Comparison of ENCODE assay signal across 27 cellular contexts in genomic region chr6:75307364-75308004, GRCh38.
"Had no signal": no experiment of that assay in that cellular context is flagged by ENCODE, and none has a peak within 500 bp of the region (broad histone marks: within the 10 kb centered on the region; RNA-seq: fewer than 3 reads in every experiment).

No MANE protein-coding gene starts in this region.

- DNase-seq: islet precursor cell; left ventricle myocardium inferior; mesendoderm; naive B cell; natural killer cell; nephron progenitor cell; occipital lobe; psoas muscle; stimulated activated CD4-positive, alpha-beta T cell treated with anti-CD3 and anti-CD28 coated beads, Interleukin-12 subunit alpha, Interleukin-12 subunit beta, amount 100 ng/mL, for 4 hours; stimulated activated CD4-positive, alpha-beta T cell treated with anti-CD3 and anti-CD28 coated beads, Interleukin-15, amount 100 ng/mL, for 24 hours; stimulated activated CD4-positive, alpha-beta T cell treated with anti-CD3 and anti-CD28 coated beads, Interleukin-2, amount 100 ng/mL, for 24 hours; stimulated activated CD4-positive, alpha-beta T cell treated with anti-CD3 and anti-CD28 coated beads, Interleukin-4, amount 100 ng/mL, for 1 hour; stimulated activated naive B cell treated with anti-CD40 and anti-IgM and Interleukin-4, amounts not matched to agents 10 μg/mL and 1 μg/mL and 100 μg/mL, for 72 hours; stimulated activated naive CD8-positive, alpha-beta T cell treated with anti-CD3 and anti-CD28 coated beads, Interleukin-15, Interleukin-2, amounts not matched to agents 100 U/mL and 50 U/mL, for 24 hours; stomach; testis; thyroid gland; transverse colon; upper lobe of left lung had no signal

- H2AFZ ChIP-seq: neural progenitor cell, parathyroid adenoma had no signal

- H3K9me3 ChIP-seq: neutrophil, psoas muscle, right atrium auricular region, stomach, testis, thyroid gland, transverse colon, upper lobe of left lung, vagina had no signal

- H3K4me1 ChIP-seq: parathyroid adenoma, psoas muscle, testis, thyroid gland, vagina had no signal

- H3K36me3 ChIP-seq: neural progenitor cell, neutrophil, stomach, thyroid gland, transverse colon, upper lobe of left lung, vagina had no signal

- ATAC-seq: natural killer cell; psoas muscle; sciatic nerve; stimulated activated naive B cell treated with anti-CD40 and anti-IgM and Interleukin-4, amounts not matched to agents 10 μg/mL and 1 μg/mL and 100 μg/mL, for 72 hours; stimulated activated naive CD8-positive, alpha-beta T cell treated with anti-CD3 and anti-CD28 coated beads, Interleukin-15, Interleukin-2, amounts not matched to agents 100 U/mL and 50 U/mL, for 24 hours had no signal

- H3K27ac ChIP-seq: neural progenitor cell, neutrophil, parathyroid adenoma, psoas muscle, right atrium auricular region, skin epidermis, stomach, testis, thyroid gland, transverse colon, upper lobe of left lung, vagina had no signal

- H3K9ac ChIP-seq: neural progenitor cell, parathyroid adenoma had no signal

- H3K4me2 ChIP-seq: neural progenitor cell had no signal

- H3K79me2 ChIP-seq: parathyroid adenoma had no signal

- H3K4me3 ChIP-seq: left ventricle myocardium inferior, lung, neural progenitor cell, psoas muscle, right atrium auricular region, skin epidermis, stomach, testis, thyroid gland, transverse colon, upper lobe of left lung, vagina had no signal

- H3K27me3 ChIP-seq: neural progenitor cell, right atrium auricular region, stomach, testis, thyroid gland, transverse colon, upper lobe of left lung, vagina had no signal
